Comparison of ENCODE assay signal across 26 cellular contexts in the genomic region with DNA sequence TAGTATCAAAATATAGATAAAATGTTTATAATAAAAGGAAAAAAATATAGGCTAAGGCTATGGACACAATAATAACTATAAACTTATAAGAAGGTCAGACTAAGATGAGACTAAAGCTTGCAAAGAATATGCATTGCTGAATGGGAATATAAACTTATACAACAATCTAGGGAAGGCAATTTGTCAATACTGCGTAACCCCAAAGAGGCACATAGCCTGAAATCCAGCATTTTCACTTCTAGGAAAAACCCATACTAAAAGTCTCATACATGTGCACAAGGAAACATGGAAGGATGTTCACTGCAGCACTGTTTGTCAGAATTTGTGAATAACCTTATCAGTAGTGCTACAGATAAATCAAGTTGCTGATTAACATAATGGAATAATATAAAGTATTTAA. TPM values are rescaled to one million over a fixed set of nuclear protein-coding genes. Genes with fewer than 3 reads are reported as not detected.
DNase-seq lines count a peak whose midpoint lies in the region; ATAC-seq lines count a peak whose summit lies in the region.
"Had no signal": no experiment of that assay in that cellular context is flagged by ENCODE, and none has a peak within 500 bp of the region (broad histone marks: within the 10 kb centered on the region; RNA-seq: fewer than 3 reads in every experiment).

No MANE protein-coding gene starts in this region.

- no peak for ATAC-seq in T-helper 17 cell
- ATAC-seq: A549, HCT116, Panc1 had no signal

- 97 to 100% methylated on average over 1 of the region's 1 CpG for WGBS in GM23248 (ENCODE audit: low coverage in 1 of 2, low lambda C conversion rate in 2 of 2, missing lambda C conversion rate in 2 of 2), 2 experiments

- no peaks in the 10 kb centered on the region for H3K79me2 ChIP-seq in GM23248 (ENCODE audit: insufficient read depth)

- DNase-seq in EH (ENCODE audit: low read depth) (peak; percentile 3), GM23248 (peak; percentile 1), amniotic epithelial cell (ENCODE audit: low read depth) (peak; percentile 25), fibroblast of peridontal ligament (ENCODE audit: extremely low read depth) (peak; percentile 24), SHP77 (lab: John Stamatoyannopoulos, UW) (no peak), T-helper 17 cell (no peak)
- DNase-seq in stimulated activated naive CD4-positive, alpha-beta T cell treated with Interleukin-2 at 50 U/mL for 16 hours (lab: John Stamatoyannopoulos, UW), result no peak
- DNase-seq in activated CD4-positive, alpha-beta T cell treated with anti-CD3 and anti-CD28 coated beads, Interleukin-2, amount 10 ng/mL, durations not matched to agents 24 days and 14 days, result no peak
- DNase-seq: C1 segment of cervical spinal cord; CD4-positive, alpha-beta memory T cell; COR-L47; DMS53; NCI-H1092; NCI-H1417 treated with DMSO at 0.1 percent for 48 hours; NCI-H187 treated with DMSO at 0.1 percent for 48 hours; NCI-H2171 treated with DMSO at 0.1 percent for 48 hours; NCI-H524 treated with DMSO at 0.1 percent for 48 hours; NCI-H774; SIG-M5 had no signal

- H3K4me2 ChIP-seq in GM23248 (ENCODE audit: unreplicated experiment), result no peak overlapping the region
- H3K4me2 ChIP-seq: A549, KMS-11 had no signal

- no peaks in the 10 kb centered on the region for H4K20me1 ChIP-seq in GM23248 (ENCODE audit: insufficient read depth)

- H3F3A ChIP-seq in GM23248 (ENCODE audit: insufficient read depth), result no peaks in the 10 kb centered on the region

- no peaks in the 10 kb centered on the region for H3K9me3 Mint-ChIP-seq in activated CD4-positive, alpha-beta T cell treated with anti-CD3 and anti-CD28 coated beads, Interleukin-2, amount 10 ng/mL, durations not matched to agents 24 days and 14 days
- H3K9me3 Mint-ChIP-seq: CD4-positive, alpha-beta memory T cell; IgD-negative memory B cell had no signal

- H3K4me1 ChIP-seq in GM23248 (ENCODE audit: insufficient read depth), result no peaks in the 10 kb centered on the region

- H2AFZ ChIP-seq in GM23248, result no peak overlapping the region

- H3K36me3 ChIP-seq in GM23248 (ENCODE audit: low read depth), result no peaks in the 10 kb centered on the region; the same call in 1 of the 2 replicates

- H3K9ac ChIP-seq in GM23248, result no peak overlapping the region
- H3K9ac ChIP-seq: KMS-11 had no signal

- H3K4me3 Mint-ChIP-seq in activated CD4-positive, alpha-beta T cell treated with anti-CD3 and anti-CD28 coated beads, Interleukin-2, amount 10 ng/mL, durations not matched to agents 24 days and 14 days, result no peak overlapping the region
- H3K4me3 Mint-ChIP-seq in T-helper 17 cell, result no peak overlapping the region
- H3K4me3 Mint-ChIP-seq: CD4-positive, alpha-beta memory T cell; IgD-negative memory B cell had no signal

- no peak overlapping the region for H3K4me3 ChIP-seq in GM23248
- H3K4me3 ChIP-seq: A549, SK-N-MC had no signal

- in situ Hi-C loops in GM23248 (cut with MboI), result no loop called here

- no peaks in the 10 kb centered on the region for H3K9me3 ChIP-seq in GM23248 (ENCODE audit: low read depth)
- H3K9me3 ChIP-seq in T-helper 17 cell (ENCODE audit: control insufficient read depth, low read length, poor library complexity, severe bottlenecking), result no peaks in the 10 kb centered on the region
- H3K9me3 ChIP-seq: A549 had no signal

- no peaks in the 10 kb centered on the region for H3K27me3 ChIP-seq in GM23248 (replicated peaks; ENCODE audit: insufficient read depth)

- no peaks in the 10 kb centered on the region for H3K4me1 Mint-ChIP-seq in activated CD4-positive, alpha-beta T cell treated with anti-CD3 and anti-CD28 coated beads, Interleukin-2, amount 10 ng/mL, durations not matched to agents 24 days and 14 days
- H3K4me1 Mint-ChIP-seq in T-helper 17 cell, result peaks cover 4% of the 10 kb centered on the region
- H3K4me1 Mint-ChIP-seq: CD4-positive, alpha-beta memory T cell; IgD-negative memory B cell had no signal

- H3K27ac ChIP-seq in GM23248, result no peak overlapping the region
- H3K27ac ChIP-seq: A549, KMS-11, RWPE1, SK-N-MC had no signal

- intact Hi-C loops in activated CD4-positive, alpha-beta T cell treated with anti-CD3 and anti-CD28 coated beads, Interleukin-2, amount 10 ng/mL, durations not matched to agents 24 days and 14 days (cut with micrococcal nuclease), result no loop called here

- H3K27me3 Mint-ChIP-seq in activated CD4-positive, alpha-beta T cell treated with anti-CD3 and anti-CD28 coated beads, Interleukin-2, amount 10 ng/mL, durations not matched to agents 24 days and 14 days, result no peaks in the 10 kb centered on the region
- no peaks in the 10 kb centered on the region for H3K27me3 Mint-ChIP-seq in T-helper 17 cell
- H3K27me3 Mint-ChIP-seq: CD4-positive, alpha-beta memory T cell; IgD-negative memory B cell had no signal

- no peaks in the 10 kb centered on the region for H3K9me2 ChIP-seq in GM23248 (ENCODE audit: insufficient read depth)

- no peak overlapping the region for H3K27ac Mint-ChIP-seq in activated CD4-positive, alpha-beta T cell treated with anti-CD3 and anti-CD28 coated beads, Interleukin-2, amount 10 ng/mL, durations not matched to agents 24 days and 14 days
- H3K27ac Mint-ChIP-seq in T-helper 17 cell, result no peak overlapping the region
- H3K27ac Mint-ChIP-seq: CD4-positive, alpha-beta memory T cell; IgD-negative memory B cell had no signal

- H3K36me3 Mint-ChIP-seq in activated CD4-positive, alpha-beta T cell treated with anti-CD3 and anti-CD28 coated beads, Interleukin-2, amount 10 ng/mL, durations not matched to agents 24 days and 14 days (ENCODE audit: low read depth), result peaks cover 3% of the 10 kb centered on the region
- no peaks in the 10 kb centered on the region for H3K36me3 Mint-ChIP-seq in T-helper 17 cell (ENCODE audit: low read depth)

RNA-seq across cellular contexts. Expression of gene FANCL, which starts 45.5 kb away (rescaled TPM):
- 10.4 and 15.0 TPM in 2 replicates for total RNA-seq in GM23248 (2014; rRNA removed; shearing (Covaris generic))
- polyA plus RNA-seq in GM23248 (2016; fragmentation: Nextera tagmentation; extraction: Ambion mirVana), result 12.6 and 14.5 TPM in 2 replicates
- total RNA-seq in activated CD4-positive, alpha-beta T cell treated with anti-CD3 and anti-CD28 coated beads, Interleukin-2, amount 10 ng/mL, durations not matched to agents 24 days and 14 days, result 21.2 and 26.3 TPM in 2 replicates
- total RNA-seq in T-helper 17 cell, result 1 to 10 TPM; 2.1 to 3.4 TPM

Comparison
In these comparisons a context has a peak if more than half of its experiments do, and no peak if none do; other contexts are left out.
1. DNase-seq: peak in EH (single experiment), GM23248 (single experiment), amniotic epithelial cell (single experiment) and fibroblast of peridontal ligament (single experiment); none in SHP77 (0 of 2), stimulated activated naive CD4-positive, alpha-beta T cell treated with Interleukin-2 at 50 U/mL for 16 hours (single experiment), activated CD4-positive, alpha-beta T cell treated with anti-CD3 and anti-CD28 coated beads, Interleukin-2, amount 10 ng/mL, durations not matched to agents 24 days and 14 days (single experiment) and T-helper 17 cell (0 of 3).